ENCODE assay signal across 9 cellular contexts in genomic region chr11:101600948-101601347, GRCh38. TPM values are rescaled to one million over a fixed set of nuclear protein-coding genes. Genes with fewer than 3 reads are reported as not detected.
"Had no signal": no experiment of that assay in that cellular context is flagged by ENCODE, and none has a peak within 500 bp of the region (broad histone marks: within the 10 kb centered on the region; RNA-seq: fewer than 3 reads in every experiment).

No MANE protein-coding gene starts in this region.

- H3K4me1 ChIP-seq: HAP-1 had no signal

- H3K4me3 ChIP-seq: GM23248, GM23338, HAP-1 had no signal

- H3K36me3 ChIP-seq: HAP-1 had no signal

- H3K27ac ChIP-seq: GM23248 had no signal

- H3K9me3 ChIP-seq: HAP-1 had no signal

- H3K4me2 ChIP-seq: GM23338 had no signal

- H3K9ac ChIP-seq: GM23248 had no signal

- DNase-seq: GM23248, GOT3, H7, H9, HCEC 1CT, HFFc6 had no signal

- ATAC-seq: GM23338, HCT116 had no signal

RNA-seq across cellular contexts. Expression of gene TRPC6, which starts 17.1 kb away (rescaled TPM):
- total RNA-seq: HFFc6 had no signal
